In the genomic region with DNA sequence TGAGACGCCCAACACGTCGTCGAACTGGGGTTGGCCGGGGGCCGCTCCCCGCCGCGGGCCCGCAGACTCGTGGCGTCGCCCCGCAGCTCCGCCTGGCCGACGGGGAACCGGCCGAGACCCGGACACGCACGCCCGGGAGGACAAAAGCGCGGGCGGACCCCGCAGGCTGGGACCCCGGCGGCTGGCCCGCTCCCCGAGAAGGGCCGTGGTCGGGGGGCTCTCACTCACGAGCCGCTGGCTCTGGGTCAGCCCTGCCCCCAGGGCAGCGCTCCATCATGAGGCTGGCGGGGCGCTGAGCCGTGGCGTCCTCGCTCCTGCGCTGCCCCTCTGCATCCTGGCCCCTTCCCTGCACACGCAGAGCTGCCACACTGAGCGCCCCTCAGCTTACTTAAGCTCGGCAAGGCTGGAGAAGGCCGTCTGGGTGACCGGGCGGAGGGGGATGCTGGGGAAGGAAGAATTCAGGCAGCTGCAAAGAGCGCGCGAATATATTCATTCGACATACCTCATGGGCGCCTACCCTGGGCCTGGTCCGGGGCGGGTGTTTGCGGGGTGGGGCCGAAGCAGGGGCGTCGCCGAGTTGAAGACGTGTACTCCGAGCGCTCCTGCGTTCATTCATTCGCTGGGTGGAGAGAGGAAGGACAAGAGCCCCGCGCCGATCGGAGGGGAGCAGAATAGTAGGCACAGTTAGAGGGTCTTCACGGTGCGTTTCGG, we compare ENCODE assay signal across 8 cellular contexts. TPM values are rescaled to one million over a fixed set of nuclear protein-coding genes. Genes with fewer than 3 reads are reported as not detected.
DNase-seq lines count a peak whose midpoint lies in the region; ATAC-seq, FAIRE-seq and TF ChIP-seq lines count a peak whose summit lies in the region.

No MANE protein-coding gene starts in this region.

- peaks cover 56% of the 10 kb centered on the region for H3K27me3 Mint-ChIP-seq in stimulated activated naive CD8-positive, alpha-beta T cell treated with anti-CD3 and anti-CD28 coated beads, Interleukin-15, Interleukin-2, amounts not matched to agents 100 ng/mL and 50 ng/mL, for 24 hours

- H3K4me1 ChIP-seq in kidney (ENCODE audit: control insufficient read depth in 1 of 2, insufficient read depth in 1 of 2, low read depth in 1 of 2, low read length in 2 of 2) = peaks cover 4 to 12% of the 10 kb centered on the region in 2 donors

- DNase-seq in GM06990 (ENCODE audit: extremely low read depth, insufficient read length) (peak; percentile 35), astrocyte of the spinal cord (ENCODE audit: low read depth, low spot score) (peak; percentile 5), kidney (peak; percentile 80), HK-2 (ENCODE audit: unreplicated experiment) (no peak), KG1 (lab: John Stamatoyannopoulos, UW) (no peak)

- H3K9me3 Mint-ChIP-seq in stimulated activated naive CD8-positive, alpha-beta T cell treated with anti-CD3 and anti-CD28 coated beads, Interleukin-15, Interleukin-2, amounts not matched to agents 100 ng/mL and 50 ng/mL, for 24 hours = no peaks in the 10 kb centered on the region

- TF ChIP-seq CTCF in GM06990 (IDR thresholded peaks at IDR 0.05; ENCODE audit: insufficient read depth, low read length, poor library complexity, severe bottlenecking) (no peak), astrocyte of the spinal cord (IDR thresholded peaks at IDR 0.05; ENCODE audit: low read depth, low read length) (no peak), kidney (IDR thresholded peaks at IDR 0.05; ENCODE audit: borderline replicate concordance, extremely low read depth, insufficient read depth) (no peak)

- FAIRE-seq in kidney (lab: Jason Lieb, UNC) = no peak

- H3K27ac ChIP-seq in kidney (ENCODE audit: low read depth in 2 of 2, low read length in 2 of 2) = no peak overlapping the region

- H3K27ac Mint-ChIP-seq in stimulated activated naive CD8-positive, alpha-beta T cell treated with anti-CD3 and anti-CD28 coated beads, Interleukin-15, Interleukin-2, amounts not matched to agents 100 ng/mL and 50 ng/mL, for 24 hours = no peak overlapping the region

- peak overlapping the region in 1 of 2 donors; percentile 62 for H3K9ac ChIP-seq in kidney (ENCODE audit: low read length in 2 of 2)

- no peaks in the 10 kb centered on the region for H3K27me3 ChIP-seq in GM06990 (replicated peaks; ENCODE audit: control insufficient read depth, insufficient read depth, low read length)

- in situ Hi-C loops in astrocyte of the spinal cord (cut with HindIII; ENCODE audit: low sequenced_read_pairs) = no loop called here

- H3K36me3 ChIP-seq in GM06990 (ENCODE audit: control insufficient read depth, insufficient read depth, low read length) (no peaks in the 10 kb centered on the region; the same call in 1 of the 2 replicates), kidney (ENCODE audit: control insufficient read depth in 1 of 2, insufficient read depth in 2 of 2, low read length in 2 of 2) (no peaks in the 10 kb centered on the region)

- intact Hi-C loops in kidney (cut with DNase I) = no loop called here

- peak overlapping the region; percentile 58 for H3K4me3 ChIP-seq in GM06990 (replicated peaks; ENCODE audit: low read depth, low read length)
- peak overlapping the region; percentile 35 for H3K4me3 ChIP-seq in astrocyte of the spinal cord (ENCODE audit: low read depth, low read length)
- peak overlapping the region in 1 of 2 donors; percentile 55 for H3K4me3 ChIP-seq in kidney (ENCODE audit: low read length in 2 of 2)

- H3K4me3 Mint-ChIP-seq in stimulated activated naive CD8-positive, alpha-beta T cell treated with anti-CD3 and anti-CD28 coated beads, Interleukin-15, Interleukin-2, amounts not matched to agents 100 ng/mL and 50 ng/mL, for 24 hours = peak overlapping the region; percentile 67

- H3K36me3 Mint-ChIP-seq in stimulated activated naive CD8-positive, alpha-beta T cell treated with anti-CD3 and anti-CD28 coated beads, Interleukin-15, Interleukin-2, amounts not matched to agents 100 ng/mL and 50 ng/mL, for 24 hours (ENCODE audit: low read depth) = no peaks in the 10 kb centered on the region

- ATAC-seq in HG03025 (IDR thresholded peaks at IDR 0.05; ENCODE audit: low FRiP score, unreplicated experiment) (peak; percentile 24), HG03457 (IDR thresholded peaks at IDR 0.05; ENCODE audit: unreplicated experiment) (no peak)

- peaks cover 33% of the 10 kb centered on the region for H3K4me1 Mint-ChIP-seq in stimulated activated naive CD8-positive, alpha-beta T cell treated with anti-CD3 and anti-CD28 coated beads, Interleukin-15, Interleukin-2, amounts not matched to agents 100 ng/mL and 50 ng/mL, for 24 hours (ENCODE audit: low read depth)

- no peaks in the 10 kb centered on the region for H3K9me3 ChIP-seq in kidney (ENCODE audit: control insufficient read depth in 1 of 2, low read length in 2 of 2)

RNA-seq across cellular contexts. Expression of gene CYB5R2, which starts 0.6 kb away (rescaled TPM):
- 8.7 TPM for total RNA-seq in kidney
- polyA plus RNA-seq in kidney (ENCODE audit: insufficient read depth, low read depth, low replicate concordance) = 8.2 TPM

RNA-seq across cellular contexts. Expression of gene OVCH2, which starts 32.4 kb away (rescaled TPM):
- 2.5 TPM for total RNA-seq in kidney
- polyA plus RNA-seq in kidney (ENCODE audit: insufficient read depth, low read depth, low replicate concordance) = 2.3 TPM

Comparison
In these comparisons a context has a peak if more than half of its experiments do, and no peak if none do; other contexts are left out.
1. DNase-seq: peak in GM06990 (single experiment), astrocyte of the spinal cord (single experiment) and kidney (single experiment); none in HK-2 (single experiment) and KG1 (single experiment).